ENCODE assay signal across 22 cellular contexts in genomic region chr6:102015431-102015830, GRCh38.
DNase-seq lines count a peak whose midpoint lies in the region; ATAC-seq, FAIRE-seq and TF ChIP-seq lines count a peak whose summit lies in the region.
"Had no signal": no experiment of that assay in that cellular context is flagged by ENCODE, and none has a peak within 500 bp of the region (broad histone marks: within the 10 kb centered on the region; RNA-seq: fewer than 3 reads in every experiment).

No MANE protein-coding gene starts in this region.

- H3K4me2 ChIP-seq in H9 (ENCODE audit: insufficient read depth, insufficient read length, low read length) (no peak overlapping the region), smooth muscle cell (no peak overlapping the region)
- H3K4me2 ChIP-seq: BLaER1 treated with 17β-estradiol and CSF1 and Interleukin-3, amounts not matched to agents 10 nM and 100 nM had no signal

- H3K36me3 Mint-ChIP-seq in CD14-positive monocyte (no peaks in the 10 kb centered on the region), H9 (ENCODE audit: insufficient read depth in 1 of 3, low read depth in 3 of 3) (no peaks in the 10 kb centered on the region; a peak in 2 of 7 replicates), glutamatergic neuron (ENCODE audit: unreplicated experiment) (peaks cover 6% of the 10 kb centered on the region)
- H3K36me3 Mint-ChIP-seq in activated CD8-positive, alpha-beta T cell treated with anti-CD3 and anti-CD28 coated beads, Interleukin-2, amount 10 ng/mL, durations not matched to agents 7 days and 5 days (ENCODE audit: low read depth): no peaks in the 10 kb centered on the region
- H3K36me3 Mint-ChIP-seq: CD4-positive, CD25-positive, alpha-beta regulatory T cell; CD8-positive, alpha-beta memory T cell had no signal

- no CpG with 5 or more reads among the region's 4 CpGs for WGBS in H9 (ENCODE audit: extremely low coverage, insufficient read length, low lambda C conversion rate)
- WGBS in spleen, 5 donors: 61 to 85% (median 73%) methylated on average over 3 to 4 of the region's 4 CpGs
- WGBS in smooth muscle cell (ENCODE audit: low lambda C conversion rate): 87% methylated on average over 4 of the region's 4 CpGs

- H3K27ac ChIP-seq in H9 (ENCODE audit: insufficient read length, low read depth, low read length) (no peak overlapping the region), spleen (no peak overlapping the region), kidney (ENCODE audit: low read depth in 2 of 2, low read length in 2 of 2) (no peak overlapping the region), smooth muscle cell (ENCODE audit: low read depth) (no peak overlapping the region)
- H3K27ac ChIP-seq: BLaER1 treated with 17β-estradiol and CSF1 and Interleukin-3, amounts not matched to agents 10 nM and 100 nM; GM23248 had no signal

- H3K4me3 Mint-ChIP-seq in CD14-positive monocyte (no peak overlapping the region), H9 (no peak overlapping the region), glutamatergic neuron (ENCODE audit: unreplicated experiment) (no peak overlapping the region)
- no peak overlapping the region for H3K4me3 Mint-ChIP-seq in activated CD8-positive, alpha-beta T cell treated with anti-CD3 and anti-CD28 coated beads, Interleukin-2, amount 10 ng/mL, durations not matched to agents 7 days and 5 days
- H3K4me3 Mint-ChIP-seq: B cell; CD4-positive, CD25-positive, alpha-beta regulatory T cell; CD8-positive, alpha-beta memory T cell; IgD-negative memory B cell had no signal

- peak overlapping the region; percentile 6 for H4K5ac ChIP-seq in H9 (ENCODE audit: insufficient read length, low read depth, low read length)

- H3K27me3 ChIP-seq in H9 (ENCODE audit: insufficient read depth, low read length) (no peaks in the 10 kb centered on the region), spleen (replicated peaks in 1 of 7) (no peaks in the 10 kb centered on the region), smooth muscle cell (ENCODE audit: low read depth) (no peaks in the 10 kb centered on the region)
- H3K27me3 ChIP-seq: BLaER1 treated with 17β-estradiol and CSF1 and Interleukin-3, amounts not matched to agents 10 nM and 100 nM had no signal

- no peak overlapping the region for H2BK20ac ChIP-seq in H9 (ENCODE audit: low read depth, low read length, poor library complexity, severe bottlenecking)

- H3K27me3 Mint-ChIP-seq in CD14-positive monocyte (ENCODE audit: low read depth in 3 of 3) (no peaks in the 10 kb centered on the region), H9 (ENCODE audit: low read depth) (no peaks in the 10 kb centered on the region), glutamatergic neuron (ENCODE audit: unreplicated experiment) (peaks cover 2% of the 10 kb centered on the region)
- H3K27me3 Mint-ChIP-seq in activated CD8-positive, alpha-beta T cell treated with anti-CD3 and anti-CD28 coated beads, Interleukin-2, amount 10 ng/mL, durations not matched to agents 7 days and 5 days (ENCODE audit: low read depth): no peaks in the 10 kb centered on the region
- H3K27me3 Mint-ChIP-seq: B cell; CD4-positive, CD25-positive, alpha-beta regulatory T cell; CD8-positive, alpha-beta memory T cell; IgD-negative memory B cell had no signal

- no peak overlapping the region for H4K8ac ChIP-seq in H9 (replicated peaks; ENCODE audit: insufficient read length, low read depth, low read length)

- H3K4me3 ChIP-seq in spleen (no peak overlapping the region), kidney (ENCODE audit: low read length in 2 of 2) (no peak overlapping the region), smooth muscle cell (no peak overlapping the region)
- H3K4me3 ChIP-seq: BLaER1 treated with 17β-estradiol and CSF1 and Interleukin-3, amounts not matched to agents 10 nM and 100 nM; GM12878; GM23248 had no signal

- H4K20me1 ChIP-seq in H9 (ENCODE audit: control insufficient read depth, insufficient read depth, insufficient read length) (no peaks in the 10 kb centered on the region), smooth muscle cell (ENCODE audit: low read depth) (no peaks in the 10 kb centered on the region)
- H4K20me1 ChIP-seq: BLaER1 treated with 17β-estradiol and CSF1 and Interleukin-3, amounts not matched to agents 10 nM and 100 nM had no signal

- no peaks in the 10 kb centered on the region for H3K36me3 ChIP-seq in spleen
- no peaks in the 10 kb centered on the region for H3K36me3 ChIP-seq in kidney (ENCODE audit: control insufficient read depth in 1 of 2, insufficient read depth in 2 of 2, low read length in 2 of 2)
- no peaks in the 10 kb centered on the region for H3K36me3 ChIP-seq in smooth muscle cell (ENCODE audit: low read depth)
- H3K36me3 ChIP-seq: BLaER1 treated with 17β-estradiol and CSF1 and Interleukin-3, amounts not matched to agents 10 nM and 100 nM had no signal

- H3K23me2 ChIP-seq in H9 (ENCODE audit: insufficient read length, low read depth, low read length, poor library complexity, severe bottlenecking): no peaks in the 10 kb centered on the region

- H3K9me3 Mint-ChIP-seq in CD14-positive monocyte (peaks cover 0 to 8% (median 3%) of the 10 kb centered on the region in 7 donors), H9 (no peaks in the 10 kb centered on the region; a peak in 1 of 5 replicates), glutamatergic neuron (ENCODE audit: unreplicated experiment) (peaks cover 1% of the 10 kb centered on the region)
- H3K9me3 Mint-ChIP-seq in activated CD8-positive, alpha-beta T cell treated with anti-CD3 and anti-CD28 coated beads, Interleukin-2, amount 10 ng/mL, durations not matched to agents 7 days and 5 days (ENCODE audit: insufficient read depth): peaks cover 13% of the 10 kb centered on the region

- H3K9me3 ChIP-seq in H9 (ENCODE audit: control insufficient read depth, low read depth, low read length) (no peaks in the 10 kb centered on the region), spleen (no peaks in the 10 kb centered on the region), kidney (ENCODE audit: control insufficient read depth in 1 of 2, low read length in 2 of 2) (no peaks in the 10 kb centered on the region), smooth muscle cell (replicated peaks; ENCODE audit: low read depth) (no peaks in the 10 kb centered on the region)
- H3K9me3 ChIP-seq: BLaER1 treated with 17β-estradiol and CSF1 and Interleukin-3, amounts not matched to agents 10 nM and 100 nM had no signal

- no peak overlapping the region for H4K91ac ChIP-seq in H9 (ENCODE audit: insufficient read length, low read depth, low read length)

- H3K9ac ChIP-seq in H9 (ENCODE audit: extremely low read depth, insufficient read length, low read length) (no peak overlapping the region), kidney (ENCODE audit: low read length in 2 of 2) (no peak overlapping the region), smooth muscle cell (ENCODE audit: low read depth) (no peak overlapping the region)
- H3K9ac ChIP-seq: BLaER1 treated with 17β-estradiol and CSF1 and Interleukin-3, amounts not matched to agents 10 nM and 100 nM; GM23248 had no signal

- CTCF ChIA-PET in activated CD8-positive, alpha-beta T cell treated with anti-CD3 and anti-CD28 coated beads, Interleukin-2, amount 10 ng/mL, durations not matched to agents 7 days and 5 days (lab: Charles Lee): no interaction called here

- H2AK5ac ChIP-seq in H9 (ENCODE audit: insufficient read length, low read length): no peak overlapping the region

- H2AFZ ChIP-seq in H9 (ENCODE audit: low read length) (no peak overlapping the region), smooth muscle cell (ENCODE audit: low read depth) (no peak overlapping the region)
- H2AFZ ChIP-seq: GM23248 had no signal

- peak overlapping the region; percentile 67; the same call in 1 of the 2 replicates for H3K14ac ChIP-seq in H9 (ENCODE audit: insufficient read depth, low read length)

- no peak for TF ChIP-seq POLR2A in spleen (IDR thresholded peaks at IDR 0.05)

- intact Hi-C loops in CD14-positive monocyte (cut with micrococcal nuclease): no loop called here
- intact Hi-C loops in spleen (cut with DNase I; ENCODE audit: low total_unique reads): no loop called here
- intact Hi-C loops in kidney (cut with DNase I): no loop called here

- POLR2A ChIA-PET in activated CD8-positive, alpha-beta T cell treated with anti-CD3 and anti-CD28 coated beads, Interleukin-2, amount 10 ng/mL, durations not matched to agents 7 days and 5 days (lab: Charles Lee): no interaction called here

- no peak overlapping the region for H2BK120ac ChIP-seq in H9 (ENCODE audit: low read depth, low read length, poor library complexity, severe bottlenecking)

- no peaks in the 10 kb centered on the region for H3K79me2 ChIP-seq in H9 (ENCODE audit: insufficient read depth, low read length)
- H3K79me2 ChIP-seq in smooth muscle cell (ENCODE audit: low read depth): no peaks in the 10 kb centered on the region

- FAIRE-seq in kidney (lab: Jason Lieb, UNC): no peak
- FAIRE-seq: GM12878, GM19239, HepG2 had no signal

- H3K27ac Mint-ChIP-seq in CD14-positive monocyte: no peak overlapping the region
- H3K27ac Mint-ChIP-seq in H9: no peak overlapping the region
- H3K27ac Mint-ChIP-seq in glutamatergic neuron (ENCODE audit: unreplicated experiment): no peak overlapping the region
- no peak overlapping the region for H3K27ac Mint-ChIP-seq in activated CD8-positive, alpha-beta T cell treated with anti-CD3 and anti-CD28 coated beads, Interleukin-2, amount 10 ng/mL, durations not matched to agents 7 days and 5 days
- H3K27ac Mint-ChIP-seq: B cell; CD4-positive, CD25-positive, alpha-beta regulatory T cell; CD8-positive, alpha-beta memory T cell; IgD-negative memory B cell had no signal

- DNase-seq in CD14-positive monocyte (ENCODE audit: low spot score) (peak; percentile 34), H9 (no peak), glutamatergic neuron (peak; percentile 7), spleen (peak; percentile 28), kidney (no peak), smooth muscle cell (lab: John Stamatoyannopoulos, UW; ENCODE audit: unreplicated experiment) (no peak)
- no peak for DNase-seq in activated CD8-positive, alpha-beta T cell treated with anti-CD3 and anti-CD28 coated beads, Interleukin-2, amount 10 ng/mL, durations not matched to agents 7 days and 5 days
- DNase-seq: CD4-positive, CD25-positive, alpha-beta regulatory T cell; CD8-positive, alpha-beta memory T cell; COR-L47; DMS 273 treated with DMSO at 0.1 percent for 48 hours; DMS53; DND-41; EL; GM23248; H7 had no signal

- no peak overlapping the region for H2BK5ac ChIP-seq in H9 (ENCODE audit: insufficient read length, low read length)

- TF ChIP-seq CTCF in CD14-positive monocyte (IDR thresholded peaks at IDR 0.05) (no peak), H9 (conservative IDR thresholded peaks at IDR 0.05) (no peak), glutamatergic neuron (IDR thresholded peaks at IDR 0.05; ENCODE audit: partially characterized antibody, unreplicated experiment) (no peak), spleen (IDR thresholded peaks at IDR 0.05 in 8 of 11, conservative IDR thresholded peaks at IDR 0.05 in 3 of 11) (no peak), kidney (IDR thresholded peaks at IDR 0.05; ENCODE audit: borderline replicate concordance, extremely low read depth, insufficient read depth) (no peak), smooth muscle cell (IDR thresholded peaks at IDR 0.05; ENCODE audit: borderline replicate concordance, insufficient read depth, poor library complexity, severe bottlenecking) (no peak)

- H3K23ac ChIP-seq in H9 (ENCODE audit: insufficient read length, low read depth, low read length): no peak overlapping the region

- H3K4me1 ChIP-seq in H9 (ENCODE audit: insufficient read depth, low read length) (no peaks in the 10 kb centered on the region), spleen (no peaks in the 10 kb centered on the region), kidney (ENCODE audit: control insufficient read depth in 1 of 2, insufficient read depth in 1 of 2, low read depth in 1 of 2, low read length in 2 of 2) (no peaks in the 10 kb centered on the region), smooth muscle cell (ENCODE audit: low read depth) (no peaks in the 10 kb centered on the region)
- H3K4me1 ChIP-seq: BLaER1 treated with 17β-estradiol and CSF1 and Interleukin-3, amounts not matched to agents 10 nM and 100 nM had no signal

- no peak overlapping the region for H2BK12ac ChIP-seq in H9 (ENCODE audit: insufficient read length, low read depth, low read length)

- H3K4me1 Mint-ChIP-seq in CD14-positive monocyte (no peaks in the 10 kb centered on the region), H9 (0 out of 4 replicates have a peak, but pooled peaks cover 0 to 2% of the 10 kb centered on the region in 2 experiments), glutamatergic neuron (ENCODE audit: low read depth, unreplicated experiment) (no peaks in the 10 kb centered on the region)
- no peaks in the 10 kb centered on the region for H3K4me1 Mint-ChIP-seq in activated CD8-positive, alpha-beta T cell treated with anti-CD3 and anti-CD28 coated beads, Interleukin-2, amount 10 ng/mL, durations not matched to agents 7 days and 5 days (ENCODE audit: low read depth)
- H3K4me1 Mint-ChIP-seq: B cell; CD4-positive, CD25-positive, alpha-beta regulatory T cell; CD8-positive, alpha-beta memory T cell; IgD-negative memory B cell had no signal

- no peak for ATAC-seq in activated CD8-positive, alpha-beta T cell treated with anti-CD3 and anti-CD28 coated beads, Interleukin-2, amount 10 ng/mL, durations not matched to agents 7 days and 5 days
- ATAC-seq: GM12878, HepG2 had no signal

- H3K4ac ChIP-seq in H9 (ENCODE audit: low read depth, low read length): no peak overlapping the region

- no peaks in the 10 kb centered on the region for H3K79me1 ChIP-seq in H9 (ENCODE audit: insufficient read depth, low read depth, low read length, poor library complexity, severe bottlenecking)

- no peak overlapping the region for H3K18ac ChIP-seq in H9 (ENCODE audit: insufficient read length, low read depth, low read length)

- no peaks in the 10 kb centered on the region for H3F3A ChIP-seq in smooth muscle cell (ENCODE audit: low read depth)

- no peak overlapping the region for H3T11ph ChIP-seq in H9 (ENCODE audit: low read length)

- H3K56ac ChIP-seq in H9 (ENCODE audit: insufficient read length, low read depth, low read length): no peak overlapping the region

- no peak overlapping the region for H2BK15ac ChIP-seq in H9 (ENCODE audit: low read depth, low read length)

Comparison
In these comparisons a context has a peak if more than half of its experiments do, and no peak if none do; other contexts are left out.
1. DNase-seq: peak in CD14-positive monocyte (single experiment), glutamatergic neuron (single experiment) and spleen (single experiment); none in H9 (single experiment), activated CD8-positive, alpha-beta T cell treated with anti-CD3 and anti-CD28 coated beads, Interleukin-2, amount 10 ng/mL, durations not matched to agents 7 days and 5 days (single experiment), kidney (single experiment) and smooth muscle cell (single experiment).